In the genomic region with DNA sequence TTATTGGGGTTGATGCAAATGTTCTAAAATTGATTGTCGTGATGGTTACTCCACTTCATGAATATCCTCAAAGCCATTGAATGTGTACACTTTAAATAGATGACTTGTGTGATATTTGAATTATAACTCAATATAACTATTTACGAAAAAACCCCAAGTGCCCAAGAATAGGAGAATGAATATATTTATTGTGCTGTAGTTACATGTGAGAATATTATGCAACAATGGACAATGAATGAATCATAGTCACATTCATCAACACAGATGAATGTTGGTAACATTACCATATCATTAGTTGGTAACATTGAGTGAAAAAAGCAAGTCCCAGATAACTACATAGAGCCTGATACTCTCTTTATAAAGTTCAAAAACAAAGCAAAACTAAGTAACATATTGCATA, we compare ENCODE assay signal across 22 cellular contexts.
"Had no signal": no experiment of that assay in that cellular context is flagged by ENCODE, and none has a peak within 500 bp of the region (broad histone marks: within the 10 kb centered on the region; RNA-seq: fewer than 3 reads in every experiment).

No MANE protein-coding gene starts in this region.

- H3K27me3 ChIP-seq: brain microvascular endothelial cell, colonic mucosa, dorsolateral prefrontal cortex, esophagus squamous epithelium, hepatocyte, spleen, vagina had no signal

- H3K4me3 ChIP-seq: colonic mucosa, dorsolateral prefrontal cortex, esophagus squamous epithelium, hepatocyte, left ventricle myocardium inferior, spleen, thoracic aorta, vagina had no signal

- H3K79me2 ChIP-seq: hepatocyte had no signal

- DNase-seq: activated CD4-positive, alpha-beta memory T cell treated with anti-CD3 and anti-CD28 coated beads for 36 hours; activated CD4-positive, alpha-beta T cell treated with anti-CD3 and anti-CD28 coated beads for 4 hours; activated CD4-positive, CD25-positive, alpha-beta regulatory T cell; activated gamma-delta T cell; activated T-cell treated with anti-CD3 and anti-CD28 coated beads, Interleukin-2, amount 50 U/mL, for 72 hours; aorta; brain microvascular endothelial cell; colonic mucosa; dorsolateral prefrontal cortex; esophagus squamous epithelium; glutamatergic neuron; left ventricle myocardium inferior; midbrain; spleen; stimulated activated CD4-positive, alpha-beta T cell treated with anti-CD3 and anti-CD28 coated beads, Interleukin-4, amount 100 ng/mL, for 1 hour; stimulated activated naive CD4-positive, alpha-beta T cell; T1000 had no signal

- H3K36me3 ChIP-seq: brain microvascular endothelial cell, colonic mucosa, esophagus squamous epithelium, left ventricle myocardium inferior, spleen, thoracic aorta, vagina had no signal

- FAIRE-seq: frontal cortex had no signal

- H3K4me2 ChIP-seq: hepatocyte had no signal

- ATAC-seq: activated T-cell treated with anti-CD3 and anti-CD28 coated beads, Interleukin-2, amount 50 U/mL, for 72 hours; natural killer cell treated with Interleukin-12 subunit alpha and Interleukin-12 subunit beta and Interleukin-15 and Interleukin-18, amount 100 ng/mL, for 72 hours had no signal

- H3K9me3 ChIP-seq: colonic mucosa, esophagus squamous epithelium, thoracic aorta, vagina had no signal

- H2AFZ ChIP-seq: hepatocyte had no signal

- H3K4me1 ChIP-seq: colonic mucosa, left ventricle myocardium inferior, spleen, vagina had no signal

- H3K27ac ChIP-seq: brain microvascular endothelial cell, colonic mucosa, dorsolateral prefrontal cortex, esophagus squamous epithelium, hepatocyte, left ventricle myocardium inferior, spleen, thoracic aorta, vagina had no signal
